Comparison of ENCODE assay signal across 1 cellular context in genomic region chr16:28822520-28823290, GRCh38.
A peak's percentile ranks its signal among the peaks of the same experiment; 100 is the strongest.
TF ChIP-seq lines count a peak whose summit lies in the region.

TSS of gene ATXN2L (plus strand) at chr16:28822999. CDS start at chr16:28823260, 261 bp downstream.

TF ChIP-seq in HepG2, 621 proteins besides CTCF, POLR2A, EP300 and RAD21 (continued from another document and continues in another):
- TF ChIP-seq ZNF800 (CRISPR knock-in tag; IDR thresholded peaks at IDR 0.05) (peak; percentile 70), TFE3 (CRISPR knock-in tag; IDR thresholded peaks at IDR 0.05) (peak; percentile 81), ZBED4 (CRISPR knock-in tag; IDR thresholded peaks at IDR 0.05; ENCODE audit: borderline replicate concordance) (peak; percentile 82; the same call in 1 of the 2 replicates), THAP9 (CRISPR knock-in tag; IDR thresholded peaks at IDR 0.05; ENCODE audit: borderline replicate concordance) (peak; percentile 90), ZNF768 (CRISPR knock-in tag; IDR thresholded peaks at IDR 0.05) (peak; percentile 89), ATF3 (CRISPR knock-in tag; IDR thresholded peaks at IDR 0.05) (peak; percentile 70), ZNF383 (CRISPR knock-in tag; IDR thresholded peaks at IDR 0.05; ENCODE audit: borderline replicate concordance) (no peak), SUZ12 (IDR thresholded peaks at IDR 0.05; ENCODE audit: low read depth, low read length) (no peak), FOXK2 (IDR thresholded peaks at IDR 0.05) (no peak), NFAT5 (CRISPR knock-in tag; IDR thresholded peaks at IDR 0.05) (peak; percentile 96), MYC (CRISPR knock-in tag; IDR thresholded peaks at IDR 0.05; ENCODE audit: borderline replicate concordance) (peak; percentile 96), MXD1 (CRISPR knock-in tag; IDR thresholded peaks at IDR 0.05) (peak; percentile 81), SALL1 (CRISPR knock-in tag; IDR thresholded peaks at IDR 0.05) (peak; percentile 88), ZBTB7A (CRISPR knock-in tag; IDR thresholded peaks at IDR 0.05) (peak; percentile 82; the same call in 1 of the 2 replicates), ZNF362 (CRISPR knock-in tag; IDR thresholded peaks at IDR 0.05; ENCODE audit: borderline replicate concordance) (peak; percentile 56; the same call in 1 of the 2 replicates), HNRNPK (IDR thresholded peaks at IDR 0.05; ENCODE audit: low read depth, low read length, poor library complexity, severe bottlenecking) (peak; percentile 100), BHLHE40 (IDR thresholded peaks at IDR 0.05; ENCODE audit: low read length) (peak; percentile 72), ZNF746 (CRISPR knock-in tag; IDR thresholded peaks at IDR 0.05) (peak; percentile 85), ZHX2 (IDR thresholded peaks at IDR 0.05; ENCODE audit: low read depth) (peak; percentile 93), ZHX2 (CRISPR knock-in tag; IDR thresholded peaks at IDR 0.05; ENCODE audit: borderline replicate concordance) (peak; percentile 39; the same call in 1 of the 2 replicates), SSRP1 (CRISPR knock-in tag; IDR thresholded peaks at IDR 0.05) (no peak), MEF2D (CRISPR knock-in tag; IDR thresholded peaks at IDR 0.05) (peak; percentile 80; the same call in 1 of the 2 replicates)
